In the genomic region with DNA sequence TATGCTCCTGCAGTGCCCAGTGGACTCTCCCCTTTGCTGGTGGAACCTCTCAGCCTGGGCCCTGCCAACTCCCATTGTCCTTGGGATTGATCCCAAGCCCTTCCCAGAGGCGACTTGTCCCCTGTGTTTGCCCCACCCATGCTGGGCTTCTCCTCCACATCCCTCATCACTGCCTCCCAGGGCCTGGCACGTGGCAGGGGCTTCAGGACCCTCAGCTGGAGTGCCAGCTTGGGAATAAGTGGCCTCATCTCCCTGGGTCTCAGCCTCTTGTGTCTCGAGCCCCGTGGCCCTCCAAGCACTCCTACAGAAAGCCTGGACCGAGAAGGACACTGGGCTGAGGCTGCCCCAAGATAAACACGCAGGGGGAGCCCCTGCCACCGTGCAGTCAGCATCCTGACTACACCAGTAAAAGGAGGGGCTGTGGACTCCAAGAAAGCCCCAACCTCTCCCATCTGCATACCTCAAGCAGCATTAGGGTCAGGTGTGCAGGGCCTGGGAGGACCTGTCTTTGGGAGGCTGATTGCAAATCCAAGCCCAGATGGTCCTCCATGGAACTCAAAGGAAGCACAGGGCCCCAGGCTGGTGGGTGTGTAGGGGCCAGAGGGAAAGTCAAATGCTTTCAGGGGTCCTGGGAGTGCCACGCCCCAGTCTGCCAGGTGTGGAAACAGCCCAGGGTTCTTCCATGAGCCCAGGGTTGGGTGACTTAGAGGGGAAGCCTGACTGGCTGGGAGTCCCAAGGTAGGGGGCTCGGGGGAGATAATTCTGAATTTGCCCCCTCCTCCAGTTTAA, we compare ENCODE assay signal across 1 cellular context.
A peak's percentile ranks its signal among the peaks of the same experiment; 100 is the strongest.
TF ChIP-seq lines count a peak whose summit lies in the region.

No MANE protein-coding gene starts in this region.

TF ChIP-seq in K562, 482 proteins besides CTCF, POLR2A, EP300 and RAD21 (continued from another document):
- TF ChIP-seq, protein P1, sequence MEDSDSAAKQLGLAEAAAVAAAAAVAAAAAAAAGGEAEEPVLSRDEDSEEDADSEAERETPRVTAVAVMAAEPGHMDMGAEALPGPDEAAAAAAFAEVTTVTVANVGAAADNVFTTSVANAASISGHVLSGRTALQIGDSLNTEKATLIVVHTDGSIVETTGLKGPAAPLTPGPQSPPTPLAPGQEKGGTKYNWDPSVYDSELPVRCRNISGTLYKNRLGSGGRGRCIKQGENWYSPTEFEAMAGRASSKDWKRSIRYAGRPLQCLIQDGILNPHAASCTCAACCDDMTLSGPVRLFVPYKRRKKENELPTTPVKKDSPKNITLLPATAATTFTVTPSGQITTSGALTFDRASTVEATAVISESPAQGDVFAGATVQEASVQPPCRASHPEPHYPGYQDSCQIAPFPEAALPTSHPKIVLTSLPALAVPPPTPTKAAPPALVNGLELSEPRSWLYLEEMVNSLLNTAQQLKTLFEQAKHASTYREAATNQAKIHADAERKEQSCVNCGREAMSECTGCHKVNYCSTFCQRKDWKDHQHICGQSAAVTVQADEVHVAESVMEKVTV (CRISPR knock-in tag; IDR thresholded peaks at IDR 0.05): no peak
- TF ChIP-seq CAMTA2 (CRISPR knock-in tag; conservative IDR thresholded peaks at IDR 0.05) (no peak), MYNN (IDR thresholded peaks at IDR 0.05) (no peak), MYNN (CRISPR knock-in tag; IDR thresholded peaks at IDR 0.05) (0 out of 2 replicates have a peak, but pooled peaks have one; percentile 30), JUN (IDR thresholded peaks at IDR 0.05; ENCODE audit: borderline replicate concordance, low read depth, low read length) (peak; percentile 12; the same call in 1 of the 2 replicates), JUN (CRISPR knock-in tag; IDR thresholded peaks at IDR 0.05; ENCODE audit: borderline replicate concordance) (no peak), SIX5 (IDR thresholded peaks at IDR 0.05; ENCODE audit: borderline replicate concordance in 1 of 2, insufficient read depth in 1 of 2, low read depth in 1 of 2, low read length in 2 of 2) (0 out of 4 replicates have a peak, but pooled peaks of 1 of the 2 experiments have one; percentile 2), PRMT5 (CRISPR knock-in tag; IDR thresholded peaks at IDR 0.05) (peak; percentile 63; the same call in 1 of the 2 replicates), GTF2F1 (IDR thresholded peaks at IDR 0.05; ENCODE audit: low read depth, low read length) (peak; percentile 22; the same call in 1 of the 2 replicates), MAFK (IDR thresholded peaks at IDR 0.05; ENCODE audit: low read length) (0 out of 2 replicates have a peak, but pooled peaks have one; percentile 3), CC2D1A (IDR thresholded peaks at IDR 0.05) (no peak), CBFA2T2 (conservative IDR thresholded peaks at IDR 0.05) (0 out of 2 replicates have a peak, but pooled peaks have one; percentile 5), SAFB2 (IDR thresholded peaks at IDR 0.05; ENCODE audit: borderline replicate concordance, low read depth, low read length, severe bottlenecking) (no peak)
- TF ChIP-seq, protein P2, sequence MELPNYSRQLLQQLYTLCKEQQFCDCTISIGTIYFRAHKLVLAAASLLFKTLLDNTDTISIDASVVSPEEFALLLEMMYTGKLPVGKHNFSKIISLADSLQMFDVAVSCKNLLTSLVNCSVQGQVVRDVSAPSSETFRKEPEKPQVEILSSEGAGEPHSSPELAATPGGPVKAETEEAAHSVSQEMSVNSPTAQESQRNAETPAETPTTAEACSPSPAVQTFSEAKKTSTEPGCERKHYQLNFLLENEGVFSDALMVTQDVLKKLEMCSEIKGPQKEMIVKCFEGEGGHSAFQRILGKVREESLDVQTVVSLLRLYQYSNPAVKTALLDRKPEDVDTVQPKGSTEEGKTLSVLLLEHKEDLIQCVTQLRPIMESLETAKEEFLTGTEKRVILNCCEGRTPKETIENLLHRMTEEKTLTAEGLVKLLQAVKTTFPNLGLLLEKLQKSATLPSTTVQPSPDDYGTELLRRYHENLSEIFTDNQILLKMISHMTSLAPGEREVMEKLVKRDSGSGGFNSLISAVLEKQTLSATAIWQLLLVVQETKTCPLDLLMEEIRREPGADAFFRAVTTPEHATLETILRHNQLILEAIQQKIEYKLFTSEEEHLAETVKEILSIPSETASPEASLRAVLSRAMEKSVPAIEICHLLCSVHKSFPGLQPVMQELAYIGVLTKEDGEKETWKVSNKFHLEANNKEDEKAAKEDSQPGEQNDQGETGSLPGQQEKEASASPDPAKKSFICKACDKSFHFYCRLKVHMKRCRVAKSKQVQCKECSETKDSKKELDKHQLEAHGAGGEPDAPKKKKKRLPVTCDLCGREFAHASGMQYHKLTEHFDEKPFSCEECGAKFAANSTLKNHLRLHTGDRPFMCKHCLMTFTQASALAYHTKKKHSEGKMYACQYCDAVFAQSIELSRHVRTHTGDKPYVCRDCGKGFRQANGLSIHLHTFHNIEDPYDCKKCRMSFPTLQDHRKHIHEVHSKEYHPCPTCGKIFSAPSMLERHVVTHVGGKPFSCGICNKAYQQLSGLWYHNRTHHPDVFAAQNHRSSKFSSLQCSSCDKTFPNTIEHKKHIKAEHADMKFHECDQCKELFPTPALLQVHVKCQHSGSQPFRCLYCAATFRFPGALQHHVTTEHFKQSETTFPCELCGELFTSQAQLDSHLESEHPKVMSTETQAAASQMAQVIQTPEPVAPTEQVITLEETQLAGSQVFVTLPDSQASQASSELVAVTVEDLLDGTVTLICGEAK (IDR thresholded peaks at IDR 0.05): no peak
- TF ChIP-seq, protein P2 (CRISPR knock-in tag; IDR thresholded peaks at IDR 0.05): 0 out of 2 replicates have a peak, but pooled peaks have one; percentile 36
- TF ChIP-seq, protein P3, sequence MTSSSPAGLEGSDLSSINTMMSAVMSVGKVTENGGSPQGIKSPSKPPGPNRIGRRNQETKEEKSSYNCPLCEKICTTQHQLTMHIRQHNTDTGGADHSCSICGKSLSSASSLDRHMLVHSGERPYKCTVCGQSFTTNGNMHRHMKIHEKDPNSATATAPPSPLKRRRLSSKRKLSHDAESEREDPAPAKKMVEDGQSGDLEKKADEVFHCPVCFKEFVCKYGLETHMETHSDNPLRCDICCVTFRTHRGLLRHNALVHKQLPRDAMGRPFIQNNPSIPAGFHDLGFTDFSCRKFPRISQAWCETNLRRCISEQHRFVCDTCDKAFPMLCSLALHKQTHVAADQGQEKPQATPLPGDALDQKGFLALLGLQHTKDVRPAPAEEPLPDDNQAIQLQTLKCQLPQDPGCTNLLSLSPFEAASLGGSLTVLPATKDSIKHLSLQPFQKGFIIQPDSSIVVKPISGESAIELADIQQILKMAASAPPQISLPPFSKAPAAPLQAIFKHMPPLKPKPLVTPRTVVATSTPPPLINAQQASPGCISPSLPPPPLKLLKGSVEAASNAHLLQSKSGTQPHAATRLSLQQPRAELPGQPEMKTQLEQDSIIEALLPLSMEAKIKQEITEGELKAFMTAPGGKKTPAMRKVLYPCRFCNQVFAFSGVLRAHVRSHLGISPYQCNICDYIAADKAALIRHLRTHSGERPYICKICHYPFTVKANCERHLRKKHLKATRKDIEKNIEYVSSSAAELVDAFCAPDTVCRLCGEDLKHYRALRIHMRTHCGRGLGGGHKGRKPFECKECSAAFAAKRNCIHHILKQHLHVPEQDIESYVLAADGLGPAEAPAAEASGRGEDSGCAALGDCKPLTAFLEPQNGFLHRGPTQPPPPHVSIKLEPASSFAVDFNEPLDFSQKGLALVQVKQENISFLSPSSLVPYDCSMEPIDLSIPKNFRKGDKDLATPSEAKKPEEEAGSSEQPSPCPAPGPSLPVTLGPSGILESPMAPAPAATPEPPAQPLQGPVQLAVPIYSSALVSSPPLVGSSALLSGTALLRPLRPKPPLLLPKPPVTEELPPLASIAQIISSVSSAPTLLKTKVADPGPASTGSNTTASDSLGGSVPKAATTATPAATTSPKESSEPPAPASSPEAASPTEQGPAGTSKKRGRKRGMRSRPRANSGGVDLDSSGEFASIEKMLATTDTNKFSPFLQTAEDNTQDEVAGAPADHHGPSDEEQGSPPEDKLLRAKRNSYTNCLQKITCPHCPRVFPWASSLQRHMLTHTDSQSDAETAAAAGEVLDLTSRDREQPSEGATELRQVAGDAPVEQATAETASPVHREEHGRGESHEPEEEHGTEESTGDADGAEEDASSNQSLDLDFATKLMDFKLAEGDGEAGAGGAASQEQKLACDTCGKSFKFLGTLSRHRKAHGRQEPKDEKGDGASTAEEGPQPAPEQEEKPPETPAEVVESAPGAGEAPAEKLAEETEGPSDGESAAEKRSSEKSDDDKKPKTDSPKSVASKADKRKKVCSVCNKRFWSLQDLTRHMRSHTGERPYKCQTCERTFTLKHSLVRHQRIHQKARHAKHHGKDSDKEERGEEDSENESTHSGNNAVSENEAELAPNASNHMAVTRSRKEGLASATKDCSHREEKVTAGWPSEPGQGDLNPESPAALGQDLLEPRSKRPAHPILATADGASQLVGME (CRISPR knock-in tag; IDR thresholded peaks at IDR 0.05): no peak
- TF ChIP-seq, protein P4, sequence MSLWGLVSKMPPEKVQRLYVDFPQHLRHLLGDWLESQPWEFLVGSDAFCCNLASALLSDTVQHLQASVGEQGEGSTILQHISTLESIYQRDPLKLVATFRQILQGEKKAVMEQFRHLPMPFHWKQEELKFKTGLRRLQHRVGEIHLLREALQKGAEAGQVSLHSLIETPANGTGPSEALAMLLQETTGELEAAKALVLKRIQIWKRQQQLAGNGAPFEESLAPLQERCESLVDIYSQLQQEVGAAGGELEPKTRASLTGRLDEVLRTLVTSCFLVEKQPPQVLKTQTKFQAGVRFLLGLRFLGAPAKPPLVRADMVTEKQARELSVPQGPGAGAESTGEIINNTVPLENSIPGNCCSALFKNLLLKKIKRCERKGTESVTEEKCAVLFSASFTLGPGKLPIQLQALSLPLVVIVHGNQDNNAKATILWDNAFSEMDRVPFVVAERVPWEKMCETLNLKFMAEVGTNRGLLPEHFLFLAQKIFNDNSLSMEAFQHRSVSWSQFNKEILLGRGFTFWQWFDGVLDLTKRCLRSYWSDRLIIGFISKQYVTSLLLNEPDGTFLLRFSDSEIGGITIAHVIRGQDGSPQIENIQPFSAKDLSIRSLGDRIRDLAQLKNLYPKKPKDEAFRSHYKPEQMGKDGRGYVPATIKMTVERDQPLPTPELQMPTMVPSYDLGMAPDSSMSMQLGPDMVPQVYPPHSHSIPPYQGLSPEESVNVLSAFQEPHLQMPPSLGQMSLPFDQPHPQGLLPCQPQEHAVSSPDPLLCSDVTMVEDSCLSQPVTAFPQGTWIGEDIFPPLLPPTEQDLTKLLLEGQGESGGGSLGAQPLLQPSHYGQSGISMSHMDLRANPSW (CRISPR knock-in tag; IDR thresholded peaks at IDR 0.05): peak; percentile 79; the same call in 1 of the 2 replicates
- TF ChIP-seq, protein P5, sequence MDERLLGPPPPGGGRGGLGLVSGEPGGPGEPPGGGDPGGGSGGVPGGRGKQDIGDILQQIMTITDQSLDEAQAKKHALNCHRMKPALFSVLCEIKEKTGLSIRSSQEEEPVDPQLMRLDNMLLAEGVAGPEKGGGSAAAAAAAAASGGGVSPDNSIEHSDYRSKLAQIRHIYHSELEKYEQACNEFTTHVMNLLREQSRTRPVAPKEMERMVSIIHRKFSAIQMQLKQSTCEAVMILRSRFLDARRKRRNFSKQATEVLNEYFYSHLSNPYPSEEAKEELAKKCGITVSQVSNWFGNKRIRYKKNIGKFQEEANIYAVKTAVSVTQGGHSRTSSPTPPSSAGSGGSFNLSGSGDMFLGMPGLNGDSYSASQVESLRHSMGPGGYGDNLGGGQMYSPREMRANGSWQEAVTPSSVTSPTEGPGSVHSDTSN (CRISPR knock-in tag; IDR thresholded peaks at IDR 0.05; ENCODE audit: low read depth): 0 out of 2 replicates have a peak, but pooled peaks have one; percentile 6
- TF ChIP-seq, protein P5 (tag; conservative IDR thresholded peaks at IDR 0.05; ENCODE audit: low read depth): no peak
- TF ChIP-seq, protein P6, sequence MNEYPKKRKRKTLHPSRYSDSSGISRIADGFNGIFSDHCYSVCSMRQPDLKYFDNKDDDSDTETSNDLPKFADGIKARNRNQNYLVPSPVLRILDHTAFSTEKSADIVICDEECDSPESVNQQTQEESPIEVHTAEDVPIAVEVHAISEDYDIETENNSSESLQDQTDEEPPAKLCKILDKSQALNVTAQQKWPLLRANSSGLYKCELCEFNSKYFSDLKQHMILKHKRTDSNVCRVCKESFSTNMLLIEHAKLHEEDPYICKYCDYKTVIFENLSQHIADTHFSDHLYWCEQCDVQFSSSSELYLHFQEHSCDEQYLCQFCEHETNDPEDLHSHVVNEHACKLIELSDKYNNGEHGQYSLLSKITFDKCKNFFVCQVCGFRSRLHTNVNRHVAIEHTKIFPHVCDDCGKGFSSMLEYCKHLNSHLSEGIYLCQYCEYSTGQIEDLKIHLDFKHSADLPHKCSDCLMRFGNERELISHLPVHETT (CRISPR knock-in tag; conservative IDR thresholded peaks at IDR 0.05 in 1 of 2, IDR thresholded peaks at IDR 0.05 in 1 of 2): peak in 1 of 2 experiments; percentile 78; a peak in 1 of 4 replicates
TF ChIP-seq in K562: peak in this region for 12.
